16 cellular contexts compared by ENCODE assay signal in genomic region chr11:84480151-84480550, GRCh38.
DNase-seq lines count a peak whose midpoint lies in the region; ATAC-seq and TF ChIP-seq lines count a peak whose summit lies in the region.
"Had no signal": no experiment of that assay in that cellular context is flagged by ENCODE, and none has a peak within 500 bp of the region (broad histone marks: within the 10 kb centered on the region; RNA-seq: fewer than 3 reads in every experiment).

No MANE protein-coding gene starts in this region.

- no peaks in the 10 kb centered on the region for H3K36me3 ChIP-seq in GM23248 (ENCODE audit: low read depth)
- H3K36me3 ChIP-seq in smooth muscle cell (ENCODE audit: low read depth), result no peaks in the 10 kb centered on the region
- H3K36me3 ChIP-seq: HAP-1 had no signal

- H3K9ac ChIP-seq in GM23248, result no peak overlapping the region
- no peak overlapping the region for H3K9ac ChIP-seq in smooth muscle cell (ENCODE audit: low read depth)

- intact Hi-C loops in Calu3 (cut with micrococcal nuclease; ENCODE audit: unreplicated experiment), result no loop called here

- in situ Hi-C loops in GM23248 (cut with MboI), result no loop called here

- peaks cover 3% of the 10 kb centered on the region; the same call in 1 of the 2 replicates for H3K4me1 Mint-ChIP-seq in WTC11
- H3K4me1 Mint-ChIP-seq in Calu3 (ENCODE audit: low read depth, unreplicated experiment), result no peaks in the 10 kb centered on the region

- H2AFZ ChIP-seq in GM23248 (peak overlapping the region; percentile 18; the same call in 1 of the 2 replicates), smooth muscle cell (ENCODE audit: low read depth) (no peak overlapping the region)

- no peaks in the 10 kb centered on the region for H3K9me2 ChIP-seq in GM23248 (ENCODE audit: insufficient read depth)

- no peak overlapping the region for H3K4me2 ChIP-seq in GM23248 (ENCODE audit: unreplicated experiment)
- peak overlapping the region; percentile 38 for H3K4me2 ChIP-seq in smooth muscle cell

- H3F3A ChIP-seq in GM23248 (ENCODE audit: insufficient read depth), result no peaks in the 10 kb centered on the region
- no peaks in the 10 kb centered on the region for H3F3A ChIP-seq in smooth muscle cell (ENCODE audit: low read depth)

- H3K27ac ChIP-seq in GM23248 (no peak overlapping the region), smooth muscle cell (ENCODE audit: low read depth) (no peak overlapping the region)
- H3K27ac ChIP-seq: C4-2B had no signal

- CTCF ChIA-PET in WTC11 (lab: Charles Lee), result no interaction called here
- CTCF ChIA-PET in Calu3 (lab: Charles Lee), result no interaction called here

- H3K79me2 ChIP-seq in GM23248 (ENCODE audit: insufficient read depth) (no peaks in the 10 kb centered on the region), smooth muscle cell (ENCODE audit: low read depth) (no peaks in the 10 kb centered on the region)

- DNase-seq in GM23248, result no peak
- DNase-seq in NCI-H82 (lab: John Stamatoyannopoulos, UW), result peak; percentile 92
- DNase-seq in WTC11 (ENCODE audit: low spot score), result no peak
- no peak for DNase-seq in smooth muscle cell (lab: John Stamatoyannopoulos, UW; ENCODE audit: unreplicated experiment)
- no peak for DNase-seq in stimulated activated CD4-positive, alpha-beta T cell treated with anti-CD3 and anti-CD28 coated beads, Interleukin-1b, Interleukin-23, amount 100 ng/mL, for 48 hours
- no peak for DNase-seq in Calu3
- DNase-seq: AML-193; CD4-positive, alpha-beta T cell; DMS153; DMS79; GDM1; KG1 had no signal

- ATAC-seq in WTC11 (no peak), GM21367 (IDR thresholded peaks at IDR 0.05; ENCODE audit: unreplicated experiment) (no peak), HG02610 (IDR thresholded peaks at IDR 0.05; ENCODE audit: unreplicated experiment) (no peak)

- 61 to 62% methylated on average over 4 of the region's 4 CpGs for WGBS in GM23248 (ENCODE audit: low coverage in 1 of 2, low lambda C conversion rate in 2 of 2, missing lambda C conversion rate in 2 of 2), 2 experiments
- 11% methylated on average over 4 of the region's 4 CpGs for WGBS in smooth muscle cell (ENCODE audit: low lambda C conversion rate)

- H3K4me3 Mint-ChIP-seq in WTC11 (no peak overlapping the region), Calu3 (ENCODE audit: low read depth, unreplicated experiment) (no peak overlapping the region)
- H3K4me3 Mint-ChIP-seq: CD4-positive, alpha-beta T cell had no signal

- H3K9me3 Mint-ChIP-seq in WTC11 (no peaks in the 10 kb centered on the region), Calu3 (ENCODE audit: low read depth, unreplicated experiment) (no peaks in the 10 kb centered on the region)

- POLR2A ChIA-PET in WTC11 (lab: Charles Lee), result no interaction called here

- H3K36me3 Mint-ChIP-seq in WTC11, result no peaks in the 10 kb centered on the region
- H3K36me3 Mint-ChIP-seq in Calu3 (ENCODE audit: insufficient read depth, unreplicated experiment), result no peaks in the 10 kb centered on the region

- no TSS peak for BruUV-seq in Calu3 (replicated peaks; lab: Mats Ljungman, UMichigan)

- H3K27ac Mint-ChIP-seq in WTC11 (peak overlapping the region; percentile 25; the same call in 1 of the 2 replicates), Calu3 (ENCODE audit: unreplicated experiment) (no peak overlapping the region)
- H3K27ac Mint-ChIP-seq: CD4-positive, alpha-beta T cell had no signal

- H3K9me3 ChIP-seq in GM23248 (ENCODE audit: low read depth) (no peaks in the 10 kb centered on the region), smooth muscle cell (replicated peaks; ENCODE audit: low read depth) (no peaks in the 10 kb centered on the region)
- H3K9me3 ChIP-seq: HAP-1 had no signal

- H3K27me3 ChIP-seq in GM23248 (replicated peaks; ENCODE audit: insufficient read depth), result no peaks in the 10 kb centered on the region
- no peaks in the 10 kb centered on the region for H3K27me3 ChIP-seq in smooth muscle cell (ENCODE audit: low read depth)

- TF ChIP-seq CTCF in WTC11 (IDR thresholded peaks at IDR 0.05) (no peak), smooth muscle cell (IDR thresholded peaks at IDR 0.05; ENCODE audit: borderline replicate concordance, insufficient read depth, poor library complexity, severe bottlenecking) (no peak), Calu3 (IDR thresholded peaks at IDR 0.05; ENCODE audit: unreplicated experiment) (no peak)

- H3K4me3 ChIP-seq in GM23248 (no peak overlapping the region), smooth muscle cell (no peak overlapping the region)
- H3K4me3 ChIP-seq: HAP-1 had no signal

- H4K20me1 ChIP-seq in GM23248 (ENCODE audit: insufficient read depth) (no peaks in the 10 kb centered on the region), smooth muscle cell (ENCODE audit: low read depth) (no peaks in the 10 kb centered on the region)

- no peaks in the 10 kb centered on the region for H3K27me3 Mint-ChIP-seq in WTC11 (ENCODE audit: low read depth)
- no peaks in the 10 kb centered on the region for H3K27me3 Mint-ChIP-seq in Calu3 (ENCODE audit: unreplicated experiment)
- H3K27me3 Mint-ChIP-seq: CD4-positive, alpha-beta T cell had no signal

- H3K4me1 ChIP-seq in GM23248 (ENCODE audit: insufficient read depth), result no peaks in the 10 kb centered on the region
- H3K4me1 ChIP-seq in smooth muscle cell (ENCODE audit: low read depth), result peaks cover 21% of the 10 kb centered on the region

TF ChIP-seq in WTC11, 78 proteins besides CTCF, POLR2A, EP300 and RAD21:
- TF ChIP-seq ZNF138 (CRISPR knock-in tag; conservative IDR thresholded peaks at IDR 0.05) (no peak), FOXK1 (CRISPR knock-in tag; IDR thresholded peaks at IDR 0.05) (no peak), NR3C1 (CRISPR knock-in tag; conservative IDR thresholded peaks at IDR 0.05; ENCODE audit: low read depth) (no peak), RELA (CRISPR knock-in tag; IDR thresholded peaks at IDR 0.05; ENCODE audit: borderline replicate concordance) (no peak), ZNF219 (CRISPR knock-in tag; IDR thresholded peaks at IDR 0.05; ENCODE audit: borderline replicate concordance) (no peak), HMGXB4 (CRISPR knock-in tag; IDR thresholded peaks at IDR 0.05) (no peak), ZNF281 (CRISPR knock-in tag; IDR thresholded peaks at IDR 0.05) (no peak), SOX15 (CRISPR knock-in tag; IDR thresholded peaks at IDR 0.05) (no peak), SMAD4 (CRISPR knock-in tag; IDR thresholded peaks at IDR 0.05) (no peak)
- TF ChIP-seq, protein P1, sequence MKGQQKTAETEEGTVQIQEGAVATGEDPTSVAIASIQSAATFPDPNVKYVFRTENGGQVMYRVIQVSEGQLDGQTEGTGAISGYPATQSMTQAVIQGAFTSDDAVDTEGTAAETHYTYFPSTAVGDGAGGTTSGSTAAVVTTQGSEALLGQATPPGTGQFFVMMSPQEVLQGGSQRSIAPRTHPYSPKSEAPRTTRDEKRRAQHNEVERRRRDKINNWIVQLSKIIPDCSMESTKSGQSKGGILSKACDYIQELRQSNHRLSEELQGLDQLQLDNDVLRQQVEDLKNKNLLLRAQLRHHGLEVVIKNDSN (CRISPR knock-in tag; IDR thresholded peaks at IDR 0.05), result no peak
